Comparison of ENCODE assay signal across 11 cellular contexts in genomic region chr4:114364857-114365256, GRCh38.
DNase-seq lines count a peak whose midpoint lies in the region; ATAC-seq, FAIRE-seq and TF ChIP-seq lines count a peak whose summit lies in the region.
"Had no signal": no experiment of that assay in that cellular context is flagged by ENCODE, and none has a peak within 500 bp of the region (broad histone marks: within the 10 kb centered on the region; RNA-seq: fewer than 3 reads in every experiment).

No MANE protein-coding gene starts in this region.

- RAD21 ChIA-PET in HCT116 (lab: Charles Lee; ENCODE audit: low non-redundant PET in 1 of 2, low total read pairs in 2 of 2, uncharacterized antibody in 2 of 2, unreplicated experiment in 2 of 2): no interaction called here

- H3K79me2 ChIP-seq in HCT116 (ENCODE audit: insufficient read depth, low read length): no peaks in the 10 kb centered on the region

- POLR2A ChIA-PET in HCT116 (lab: Charles Lee): no interaction called here

- H3K27me3 ChIP-seq in HCT116 (ENCODE audit: insufficient read depth, low read length): no peaks in the 10 kb centered on the region

- no peak for FAIRE-seq in GM12892 (lab: Jason Lieb, UNC)

- H2AFZ ChIP-seq in HCT116 (ENCODE audit: low read depth, low read length, poor library complexity, severe bottlenecking): peak overlapping the region; percentile 48

- intact Hi-C loops in HCT116 (cut with micrococcal nuclease): no loop called here
- intact Hi-C loops in posterior vena cava (cut with DNase I): no loop called here

- H3K9me2 ChIP-seq in HCT116 (ENCODE audit: insufficient read depth): no peaks in the 10 kb centered on the region

- H3K4me2 ChIP-seq in HCT116 (ENCODE audit: low read length): no peak overlapping the region

- H3K9ac ChIP-seq in HCT116 (ENCODE audit: low read length): no peak overlapping the region

- H3K27ac ChIP-seq in HCT116 (ENCODE audit: low read depth, low read length): no peak overlapping the region

- no TSS peak for BruUV-seq in HCT116 (replicated peaks; lab: Mats Ljungman, UMichigan)

- TF ChIP-seq POLR2A in HCT116 (IDR thresholded peaks at IDR 0.05; ENCODE audit: borderline replicate concordance, extremely low read depth, insufficient read depth, insufficient read length) (no peak), GM12892 (IDR thresholded peaks at IDR 0.05; ENCODE audit: low read depth, low read length) (no peak)

- H3K36me3 ChIP-seq in HCT116 (ENCODE audit: control insufficient read depth in 1 of 2, insufficient read depth in 2 of 2, low read length in 2 of 2): no peaks in the 10 kb centered on the region

- TF ChIP-seq CTCF in HCT116 (IDR thresholded peaks at IDR 0.05 in 2 of 3, conservative IDR thresholded peaks at IDR 0.05 in 1 of 3; ENCODE audit: borderline replicate concordance in 1 of 3, insufficient read depth in 1 of 3, low read depth in 2 of 3, low read length in 2 of 3): no peak

- ATAC-seq in HCT116 (no peak), HG02588 (IDR thresholded peaks at IDR 0.05; ENCODE audit: unreplicated experiment) (no peak)

- TF ChIP-seq RAD21 in HCT116 (IDR thresholded peaks at IDR 0.05; ENCODE audit: low read depth): no peak

- H3K9me3 ChIP-seq in HCT116 (ENCODE audit: control insufficient read depth in 1 of 2, insufficient read depth in 1 of 2, low read depth in 1 of 2, low read length in 2 of 2): no peaks in the 10 kb centered on the region

- H4K20me1 ChIP-seq in HCT116 (ENCODE audit: insufficient read depth): no peaks in the 10 kb centered on the region

- DNase-seq in HCT116 (ENCODE audit: low read depth, low spot score) (no peak), astrocyte of the hippocampus (ENCODE audit: low read depth, low spot score) (peak; percentile 86), hepatic stellate cell (ENCODE audit: low spot score) (peak; percentile 48), stromal cell of bone marrow (ENCODE audit: low read depth) (peak; percentile 49), posterior vena cava (ENCODE audit: low spot score) (no peak), GM12892 (ENCODE audit: insufficient read length) (no peak)
- DNase-seq: activated effector memory CD4-positive, alpha-beta T cell treated with anti-CD3 and anti-CD28 coated beads, Interleukin-2, amount 50 U/mL, for 16 hours; NCI-H446 treated with DMSO at 0.1 percent for 48 hours; SHP77 treated with DMSO at 0.1 percent for 48 hours; stimulated activated CD4-positive, alpha-beta T cell treated with anti-CD3 and anti-CD28 coated beads, Interleukin-4, amount 100 ng/mL, for 1 hour had no signal

- H3K4me3 ChIP-seq in HCT116 (replicated peaks in 1 of 2; ENCODE audit: low read depth in 1 of 2, low read length in 2 of 2): no peak overlapping the region

- CTCF ChIA-PET in HCT116 (lab: Charles Lee): no interaction called here

- peaks cover 0 to 5% of the 10 kb centered on the region in 2 experiments; a peak in 1 of 4 replicates for H3K4me1 ChIP-seq in HCT116 (ENCODE audit: control insufficient read depth in 1 of 2, insufficient read depth in 2 of 2, low read length in 2 of 2)

TF ChIP-seq in HCT116, 20 proteins besides CTCF, POLR2A, EP300 and RAD21:
- TF ChIP-seq ZFX (IDR thresholded peaks at IDR 0.05) (no peak), CEBPB (IDR thresholded peaks at IDR 0.05; ENCODE audit: low read depth) (no peak), EGR1 (IDR thresholded peaks at IDR 0.05; ENCODE audit: low read depth) (no peak), CBX3 (IDR thresholded peaks at IDR 0.05; ENCODE audit: low read depth) (no peak), EZH2 (IDR thresholded peaks at IDR 0.05) (no peak), ATF3 (IDR thresholded peaks at IDR 0.05) (no peak), REST (IDR thresholded peaks at IDR 0.05; ENCODE audit: low read depth) (no peak), ELF1 (IDR thresholded peaks at IDR 0.05; ENCODE audit: borderline replicate concordance, low read depth) (no peak), FOSL1 (IDR thresholded peaks at IDR 0.05; ENCODE audit: low read depth) (no peak), SIN3A (IDR thresholded peaks at IDR 0.05; ENCODE audit: low read depth) (no peak), YY1 (IDR thresholded peaks at IDR 0.05; ENCODE audit: extremely low read depth, insufficient replicate concordance, low read depth, low read length) (no peak), ZNF274 (IDR thresholded peaks at IDR 0.05; ENCODE audit: low read depth, low read length) (no peak), TCF7L2 (IDR thresholded peaks at IDR 0.05; ENCODE audit: borderline replicate concordance, extremely low read depth, insufficient read depth, insufficient read length) (no peak), MAX (IDR thresholded peaks at IDR 0.05) (no peak), SRF (IDR thresholded peaks at IDR 0.05; ENCODE audit: low read depth) (no peak), ZBTB33 (IDR thresholded peaks at IDR 0.05; ENCODE audit: extremely low read depth, insufficient replicate concordance, low read length) (no peak), EZH2phosphoT487 (IDR thresholded peaks at IDR 0.05; ENCODE audit: borderline replicate concordance) (no peak)

Comparison
In these comparisons a context has a peak if more than half of its experiments do, and no peak if none do; other contexts are left out.
1. DNase-seq: peak in astrocyte of the hippocampus (single experiment), hepatic stellate cell (single experiment) and stromal cell of bone marrow (single experiment); none in HCT116 (single experiment), posterior vena cava (single experiment) and GM12892 (single experiment).